Comparison of ENCODE assay signal across 8 cellular contexts in the genomic region with DNA sequence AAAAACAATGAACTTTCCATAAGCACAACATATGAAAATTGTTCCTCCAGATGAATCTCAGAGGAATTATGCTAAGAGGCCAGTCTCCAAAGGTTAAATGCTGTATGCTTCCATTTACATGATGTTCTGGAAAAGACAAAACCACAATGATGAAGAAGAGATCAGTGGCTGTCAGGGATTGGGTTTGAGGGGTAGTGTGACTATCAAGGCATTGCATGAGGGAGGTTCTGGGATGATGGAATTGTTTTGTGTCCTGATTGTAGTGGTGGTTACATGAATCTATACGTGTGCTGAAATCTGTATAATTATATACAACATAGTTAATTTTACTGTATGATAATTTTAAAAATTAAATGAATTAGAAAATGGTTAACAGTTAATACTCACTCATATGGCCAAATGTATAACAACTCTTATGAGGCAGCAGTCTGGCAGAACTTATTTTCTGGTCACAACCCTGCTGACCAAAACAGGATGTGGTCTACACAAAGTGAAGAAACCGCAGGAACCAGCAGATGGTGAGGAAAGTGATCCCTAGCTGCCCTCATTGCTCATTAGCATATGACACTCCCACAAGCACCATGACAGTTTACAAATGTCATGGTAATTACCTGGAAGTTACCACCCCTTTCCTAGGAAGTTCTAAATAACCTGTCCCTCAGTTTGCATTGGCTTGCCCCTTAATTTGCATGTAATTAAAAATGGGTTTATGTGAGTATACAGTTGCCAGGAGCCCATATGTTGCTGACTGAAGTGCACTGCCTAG.
DNase-seq lines count a peak whose midpoint lies in the region; ATAC-seq and TF ChIP-seq lines count a peak whose summit lies in the region.

No MANE protein-coding gene starts in this region.

- peak; percentile 7 to 49 for DNase-seq in stimulated activated CD4-positive, alpha-beta T cell treated with anti-CD3 and anti-CD28 coated beads, Interleukin-12 subunit alpha, Interleukin-12 subunit beta, amount 100 ng/mL, for 24 hours (ENCODE audit: low read depth in 2 of 2)
- no peak for DNase-seq in stimulated activated CD4-positive, alpha-beta T cell treated with anti-CD3 and anti-CD28 coated beads, Interleukin-4, amount 100 ng/mL, for 1 hour
- DNase-seq in NCI-H2171 treated with DMSO at 0.1 percent for 48 hours (lab: John Stamatoyannopoulos, UW): peak; percentile 83
- DNase-seq in activated CD4-positive, alpha-beta T cell treated with anti-CD3 and anti-CD28 coated beads, Interleukin-2, amount 50 U/mL, for 1 hour: peak; percentile 26
- peak; percentile 87 for DNase-seq in foreskin fibroblast
- DNase-seq in stimulated activated CD8-positive, alpha-beta memory T cell treated with anti-CD3 and anti-CD28 coated beads, Interleukin-15, amount 100 ng/mL, for 48 hours (ENCODE audit: low read depth in 2 of 2): peak; percentile 40 to 44
- DNase-seq in HuH-7 (ENCODE audit: low spot score): no peak

- H3K4me3 ChIP-seq in foreskin fibroblast (ENCODE audit: low read depth in 1 of 2, low read length in 2 of 2): no peak overlapping the region

- peak; percentile 75 for ATAC-seq in HG02840 (IDR thresholded peaks at IDR 0.05; ENCODE audit: low FRiP score, unreplicated experiment)

- no peak for TF ChIP-seq CTCF in foreskin fibroblast (IDR thresholded peaks at IDR 0.05; ENCODE audit: low read depth, low read length)

Comparison
In these comparisons a context has a peak if more than half of its experiments do, and no peak if none do; other contexts are left out.
1. DNase-seq: peak in stimulated activated CD4-positive, alpha-beta T cell treated with anti-CD3 and anti-CD28 coated beads, Interleukin-12 subunit alpha, Interleukin-12 subunit beta, amount 100 ng/mL, for 24 hours (2 of 2), NCI-H2171 treated with DMSO at 0.1 percent for 48 hours (single experiment), activated CD4-positive, alpha-beta T cell treated with anti-CD3 and anti-CD28 coated beads, Interleukin-2, amount 50 U/mL, for 1 hour (single experiment), foreskin fibroblast (2 of 2) and stimulated activated CD8-positive, alpha-beta memory T cell treated with anti-CD3 and anti-CD28 coated beads, Interleukin-15, amount 100 ng/mL, for 48 hours (2 of 2); none in stimulated activated CD4-positive, alpha-beta T cell treated with anti-CD3 and anti-CD28 coated beads, Interleukin-4, amount 100 ng/mL, for 1 hour (single experiment) and HuH-7 (single experiment).